10 cellular contexts compared by ENCODE assay signal in genomic region chr19:5048727-5049553, GRCh38.
DNase-seq lines count a peak whose midpoint lies in the region; ATAC-seq and TF ChIP-seq lines count a peak whose summit lies in the region.
"Had no signal": no experiment of that assay in that cellular context is flagged by ENCODE, and none has a peak within 500 bp of the region (broad histone marks: within the 10 kb centered on the region; RNA-seq: fewer than 3 reads in every experiment).

No MANE protein-coding gene starts in this region.

- TF ChIP-seq CTCF in adrenal gland (IDR thresholded peaks at IDR 0.05) (no peak), heart right ventricle (IDR thresholded peaks at IDR 0.05) (no peak), GM20000 (IDR thresholded peaks at IDR 0.05; ENCODE audit: extremely low read depth, missing control alignments) (no peak)

- H3K9ac ChIP-seq in skeletal muscle tissue (ENCODE audit: low read depth in 1 of 3, low read length in 3 of 3): peak overlapping the region in 2 of 3 donors; percentile 36 to 60

- H3K36me3 ChIP-seq in H7 (replicated peaks; ENCODE audit: control insufficient read depth, insufficient read depth, low read length): no peaks in the 10 kb centered on the region; the same call in none of the 2 replicates
- peaks cover 0 to 13% of the 10 kb centered on the region in 2 donors for H3K36me3 ChIP-seq in adrenal gland (replicated peaks in 1 of 2)
- H3K36me3 ChIP-seq in heart right ventricle: peaks cover 0 to 62% (median 7%) of the 10 kb centered on the region in 9 donors
- peaks cover 7 to 12% (median 10%) of the 10 kb centered on the region in 3 donors for H3K36me3 ChIP-seq in skeletal muscle tissue (ENCODE audit: control insufficient read depth in 3 of 3, insufficient read depth in 3 of 3, low read length in 3 of 3)

- H3K4me1 ChIP-seq in adrenal gland (replicated peaks in 1 of 2) (peaks cover 15 to 37% of the 10 kb centered on the region in 2 donors), heart right ventricle (peaks cover 19 to 60% (median 39%) of the 10 kb centered on the region in 9 donors), skeletal muscle tissue (ENCODE audit: control insufficient read depth in 3 of 3, insufficient read depth in 3 of 3, low read length in 3 of 3) (peaks cover 27 to 52% (median 41%) of the 10 kb centered on the region in 3 donors)

- H3K27ac ChIP-seq in adrenal gland (peak overlapping the region in 4 of 5 donors; percentile 35 to 80 (median 62)), heart right ventricle (no peak overlapping the region), skeletal muscle tissue (ENCODE audit: low read depth, low read length) (no peak overlapping the region)
- H3K27ac ChIP-seq: pancreas, SJSA1 had no signal

- DNase-seq in H7 (peak; percentile 81), adrenal gland (peak; percentile 68 to 89 (median 87)), heart right ventricle (no peak), GM20000 (ENCODE audit: low spot score) (no peak), NCI-H2227 treated with DMSO at 0.1 percent for 48 hours (lab: John Stamatoyannopoulos, UW) (no peak), germinal center (ENCODE audit: low spot score) (no peak)
- DNase-seq in activated naive CD4-positive, alpha-beta T cell treated with Interleukin-2 at 50 U/mL for 16 hours: no peak

- no peak overlapping the region for H3K4me3 ChIP-seq in H7 (ENCODE audit: insufficient read depth, low read depth, low read length)
- H3K4me3 ChIP-seq in adrenal gland: peak overlapping the region in 1 of 4 donors; percentile 9
- no peak overlapping the region for H3K4me3 ChIP-seq in heart right ventricle
- peak overlapping the region in 1 of 3 donors; percentile 22 for H3K4me3 ChIP-seq in skeletal muscle tissue (ENCODE audit: low read length in 3 of 3)
- H3K4me3 ChIP-seq: pancreas, SJSA1 had no signal

- intact Hi-C loops in adrenal gland (cut with DNase I): loop anchor here (5.0 to 10.0 kb wide), 3 partner anchors 326 to 528 kb away; no protein-coding TSS in a partner anchor
- intact Hi-C loops in heart right ventricle (cut with DNase I): loop anchor here (5.0 to 10.0 kb wide), 4 partner anchors 93 to 528 kb away; no protein-coding TSS in a partner anchor

- H3K9me3 ChIP-seq in adrenal gland (replicated peaks in 1 of 3) (no peaks in the 10 kb centered on the region), heart right ventricle (no peaks in the 10 kb centered on the region), skeletal muscle tissue (ENCODE audit: control insufficient read depth in 3 of 3, low read length in 3 of 3) (no peaks in the 10 kb centered on the region)
- H3K9me3 ChIP-seq: pancreas, SJSA1 had no signal

- TF ChIP-seq POLR2A in adrenal gland (IDR thresholded peaks at IDR 0.05): no peak

- H3K27me3 ChIP-seq in H7 (ENCODE audit: control insufficient read depth, insufficient read depth, low read length) (no peaks in the 10 kb centered on the region), adrenal gland (no peaks in the 10 kb centered on the region), heart right ventricle (no peaks in the 10 kb centered on the region), skeletal muscle tissue (ENCODE audit: control insufficient read depth in 3 of 3, insufficient read depth in 3 of 3, low read length in 3 of 3) (no peaks in the 10 kb centered on the region)
- H3K27me3 ChIP-seq: pancreas, SJSA1 had no signal

- ATAC-seq in heart right ventricle: peak; percentile 11 to 54 (median 23)

- WGBS in adrenal gland, 4 donors: 22 to 53% (median 37%) methylated on average over 11 to 36 of the region's 36 CpGs
- 70 to 74% methylated on average over 36 of the region's 36 CpGs for WGBS in heart right ventricle, 2 donors

Comparison
In these comparisons a context has a peak if more than half of its experiments do, and no peak if none do; other contexts are left out.
1. DNase-seq: peak in H7 (single experiment) and adrenal gland (7 of 7); none in heart right ventricle (0 of 2), GM20000 (single experiment), NCI-H2227 treated with DMSO at 0.1 percent for 48 hours (single experiment), germinal center (single experiment) and activated naive CD4-positive, alpha-beta T cell treated with Interleukin-2 at 50 U/mL for 16 hours (single experiment).
2. H3K27ac ChIP-seq: peak in adrenal gland (4 of 5); none in heart right ventricle (0 of 10) and skeletal muscle tissue (single experiment).